In the genomic region with DNA sequence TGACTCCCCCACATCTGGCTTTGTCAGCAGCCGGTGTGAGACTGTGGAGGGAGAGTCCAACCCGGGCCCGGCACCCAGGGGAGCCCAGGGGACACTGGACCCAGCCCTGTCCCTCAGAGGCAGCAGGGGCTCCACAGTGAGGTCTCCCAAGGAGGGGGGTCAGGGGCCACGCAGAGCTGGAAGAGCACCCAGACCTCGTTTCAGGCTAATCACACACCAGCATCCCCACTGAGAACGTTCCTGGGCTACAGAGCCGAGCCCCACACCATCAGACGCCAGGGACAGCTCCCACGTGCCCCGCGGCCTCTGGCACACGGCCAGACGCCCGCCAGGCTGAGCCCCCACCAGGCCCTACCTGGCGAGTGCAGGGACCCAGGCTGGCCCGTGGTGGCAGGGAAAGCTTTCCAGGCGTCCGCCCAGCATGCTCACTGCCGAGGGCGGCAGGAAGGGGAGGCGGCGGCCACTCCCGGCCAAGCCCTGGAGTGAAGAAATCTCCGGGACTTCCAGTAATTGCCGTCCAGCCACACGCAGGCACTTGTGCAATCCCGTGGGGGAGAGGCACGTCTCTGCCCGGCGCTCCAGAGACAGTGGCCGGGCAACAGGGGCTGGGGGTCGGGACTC, we compare ENCODE assay signal across 1 cellular context.
TF ChIP-seq lines count a peak whose summit lies in the region.

No MANE protein-coding gene starts in this region.

TF ChIP-seq in HepG2, 621 proteins besides CTCF, POLR2A, EP300 and RAD21 (continues in another document):
- TF ChIP-seq ZNF333 (CRISPR knock-in tag; IDR thresholded peaks at IDR 0.05; ENCODE audit: borderline replicate concordance), result no peak
- TF ChIP-seq DR1 (CRISPR knock-in tag; IDR thresholded peaks at IDR 0.05), result 0 out of 2 replicates have a peak, but pooled peaks have one; percentile 8
- TF ChIP-seq IKZF5 (CRISPR knock-in tag; IDR thresholded peaks at IDR 0.05), result 0 out of 2 replicates have a peak, but pooled peaks have one; percentile 16
- peak; percentile 99 for TF ChIP-seq CEBPB (IDR thresholded peaks at IDR 0.05; ENCODE audit: borderline replicate concordance, low read depth, low read length)
- TF ChIP-seq, protein P1, sequence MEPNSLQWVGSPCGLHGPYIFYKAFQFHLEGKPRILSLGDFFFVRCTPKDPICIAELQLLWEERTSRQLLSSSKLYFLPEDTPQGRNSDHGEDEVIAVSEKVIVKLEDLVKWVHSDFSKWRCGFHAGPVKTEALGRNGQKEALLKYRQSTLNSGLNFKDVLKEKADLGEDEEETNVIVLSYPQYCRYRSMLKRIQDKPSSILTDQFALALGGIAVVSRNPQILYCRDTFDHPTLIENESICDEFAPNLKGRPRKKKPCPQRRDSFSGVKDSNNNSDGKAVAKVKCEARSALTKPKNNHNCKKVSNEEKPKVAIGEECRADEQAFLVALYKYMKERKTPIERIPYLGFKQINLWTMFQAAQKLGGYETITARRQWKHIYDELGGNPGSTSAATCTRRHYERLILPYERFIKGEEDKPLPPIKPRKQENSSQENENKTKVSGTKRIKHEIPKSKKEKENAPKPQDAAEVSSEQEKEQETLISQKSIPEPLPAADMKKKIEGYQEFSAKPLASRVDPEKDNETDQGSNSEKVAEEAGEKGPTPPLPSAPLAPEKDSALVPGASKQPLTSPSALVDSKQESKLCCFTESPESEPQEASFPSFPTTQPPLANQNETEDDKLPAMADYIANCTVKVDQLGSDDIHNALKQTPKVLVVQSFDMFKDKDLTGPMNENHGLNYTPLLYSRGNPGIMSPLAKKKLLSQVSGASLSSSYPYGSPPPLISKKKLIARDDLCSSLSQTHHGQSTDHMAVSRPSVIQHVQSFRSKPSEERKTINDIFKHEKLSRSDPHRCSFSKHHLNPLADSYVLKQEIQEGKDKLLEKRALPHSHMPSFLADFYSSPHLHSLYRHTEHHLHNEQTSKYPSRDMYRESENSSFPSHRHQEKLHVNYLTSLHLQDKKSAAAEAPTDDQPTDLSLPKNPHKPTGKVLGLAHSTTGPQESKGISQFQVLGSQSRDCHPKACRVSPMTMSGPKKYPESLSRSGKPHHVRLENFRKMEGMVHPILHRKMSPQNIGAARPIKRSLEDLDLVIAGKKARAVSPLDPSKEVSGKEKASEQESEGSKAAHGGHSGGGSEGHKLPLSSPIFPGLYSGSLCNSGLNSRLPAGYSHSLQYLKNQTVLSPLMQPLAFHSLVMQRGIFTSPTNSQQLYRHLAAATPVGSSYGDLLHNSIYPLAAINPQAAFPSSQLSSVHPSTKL (CRISPR knock-in tag; IDR thresholded peaks at IDR 0.05), result 0 out of 2 replicates have a peak, but pooled peaks have one; percentile 35
- peak; percentile 26; the same call in 1 of the 2 replicates for TF ChIP-seq RXRA (CRISPR knock-in tag; IDR thresholded peaks at IDR 0.05)
- TF ChIP-seq KDM3A (CRISPR knock-in tag; IDR thresholded peaks at IDR 0.05; ENCODE audit: low read depth), result 0 out of 2 replicates have a peak, but pooled peaks have one; percentile 28
- TF ChIP-seq NCOA2 (CRISPR knock-in tag; IDR thresholded peaks at IDR 0.05), result peak; percentile 3; the same call in 1 of the 2 replicates
- TF ChIP-seq, protein P2, sequence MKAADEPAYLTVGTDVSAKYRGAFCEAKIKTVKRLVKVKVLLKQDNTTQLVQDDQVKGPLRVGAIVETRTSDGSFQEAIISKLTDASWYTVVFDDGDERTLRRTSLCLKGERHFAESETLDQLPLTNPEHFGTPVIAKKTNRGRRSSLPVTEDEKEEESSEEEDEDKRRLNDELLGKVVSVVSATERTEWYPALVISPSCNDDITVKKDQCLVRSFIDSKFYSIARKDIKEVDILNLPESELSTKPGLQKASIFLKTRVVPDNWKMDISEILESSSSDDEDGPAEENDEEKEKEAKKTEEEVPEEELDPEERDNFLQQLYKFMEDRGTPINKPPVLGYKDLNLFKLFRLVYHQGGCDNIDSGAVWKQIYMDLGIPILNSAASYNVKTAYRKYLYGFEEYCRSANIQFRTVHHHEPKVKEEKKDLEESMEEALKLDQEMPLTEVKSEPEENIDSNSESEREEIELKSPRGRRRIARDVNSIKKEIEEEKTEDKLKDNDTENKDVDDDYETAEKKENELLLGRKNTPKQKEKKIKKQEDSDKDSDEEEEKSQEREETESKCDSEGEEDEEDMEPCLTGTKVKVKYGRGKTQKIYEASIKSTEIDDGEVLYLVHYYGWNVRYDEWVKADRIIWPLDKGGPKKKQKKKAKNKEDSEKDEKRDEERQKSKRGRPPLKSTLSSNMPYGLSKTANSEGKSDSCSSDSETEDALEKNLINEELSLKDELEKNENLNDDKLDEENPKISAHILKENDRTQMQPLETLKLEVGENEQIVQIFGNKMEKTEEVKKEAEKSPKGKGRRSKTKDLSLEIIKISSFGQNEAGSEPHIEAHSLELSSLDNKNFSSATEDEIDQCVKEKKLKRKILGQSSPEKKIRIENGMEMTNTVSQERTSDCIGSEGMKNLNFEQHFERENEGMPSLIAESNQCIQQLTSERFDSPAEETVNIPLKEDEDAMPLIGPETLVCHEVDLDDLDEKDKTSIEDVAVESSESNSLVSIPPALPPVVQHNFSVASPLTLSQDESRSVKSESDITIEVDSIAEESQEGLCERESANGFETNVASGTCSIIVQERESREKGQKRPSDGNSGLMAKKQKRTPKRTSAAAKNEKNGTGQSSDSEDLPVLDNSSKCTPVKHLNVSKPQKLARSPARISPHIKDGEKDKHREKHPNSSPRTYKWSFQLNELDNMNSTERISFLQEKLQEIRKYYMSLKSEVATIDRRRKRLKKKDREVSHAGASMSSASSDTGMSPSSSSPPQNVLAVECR (CRISPR knock-in tag; IDR thresholded peaks at IDR 0.05; ENCODE audit: borderline replicate concordance), result peak; percentile 54; the same call in 1 of the 2 replicates
- TF ChIP-seq HNRNPL (IDR thresholded peaks at IDR 0.05; ENCODE audit: low read depth, low read length), result 0 out of 2 replicates have a peak, but pooled peaks have one; percentile 54
- TF ChIP-seq RXRB (CRISPR knock-in tag; IDR thresholded peaks at IDR 0.05; ENCODE audit: borderline replicate concordance), result 0 out of 2 replicates have a peak, but pooled peaks have one; percentile 22
- TF ChIP-seq GABPB1 (CRISPR knock-in tag; IDR thresholded peaks at IDR 0.05), result peak; percentile 53; the same call in 1 of the 2 replicates
- TF ChIP-seq CAMTA2 (CRISPR knock-in tag; IDR thresholded peaks at IDR 0.05; ENCODE audit: borderline replicate concordance), result no peak
- peak; percentile 86 for TF ChIP-seq BCL6 (CRISPR knock-in tag; IDR thresholded peaks at IDR 0.05)
- TF ChIP-seq ZSCAN9 (CRISPR knock-in tag; IDR thresholded peaks at IDR 0.05; ENCODE audit: borderline replicate concordance), result peak; percentile 50; the same call in 1 of the 2 replicates
- no peak for TF ChIP-seq LCORL (IDR thresholded peaks at IDR 0.05)
- 0 out of 2 replicates have a peak, but pooled peaks have one; percentile 23 for TF ChIP-seq LCORL (CRISPR knock-in tag; IDR thresholded peaks at IDR 0.05)
- peak; percentile 48; the same call in 1 of the 2 replicates for TF ChIP-seq FOSL2 (CRISPR knock-in tag; IDR thresholded peaks at IDR 0.05)
- peak; percentile 77 for TF ChIP-seq PATZ1 (CRISPR knock-in tag; IDR thresholded peaks at IDR 0.05)
- TF ChIP-seq NFKBIZ (CRISPR knock-in tag; IDR thresholded peaks at IDR 0.05), result no peak; the same call in 1 of the 2 replicates
- TF ChIP-seq SALL2 (CRISPR knock-in tag; IDR thresholded peaks at IDR 0.05), result no peak
- TF ChIP-seq ZNF687 (CRISPR knock-in tag; IDR thresholded peaks at IDR 0.05), result peak; percentile 52
- 0 out of 2 replicates have a peak, but pooled peaks have one; percentile 42 for TF ChIP-seq HIC2 (CRISPR knock-in tag; IDR thresholded peaks at IDR 0.05; ENCODE audit: low read depth)
- TF ChIP-seq NCOA5 (CRISPR knock-in tag; IDR thresholded peaks at IDR 0.05), result no peak
- no peak for TF ChIP-seq ZNF552 (CRISPR knock-in tag; IDR thresholded peaks at IDR 0.05; ENCODE audit: borderline replicate concordance)
- peak; percentile 53; the same call in 1 of the 2 replicates for TF ChIP-seq GATAD2A (CRISPR knock-in tag; IDR thresholded peaks at IDR 0.05)
- TF ChIP-seq MED1 (CRISPR knock-in tag; IDR thresholded peaks at IDR 0.05), result no peak
- TF ChIP-seq SKI (IDR thresholded peaks at IDR 0.05; ENCODE audit: partially characterized antibody), result peak; percentile 37
- TF ChIP-seq ZGPAT (CRISPR knock-in tag; IDR thresholded peaks at IDR 0.05), result peak; percentile 41; the same call in 1 of the 2 replicates
- no peak for TF ChIP-seq PHF5A (CRISPR knock-in tag; IDR thresholded peaks at IDR 0.05; ENCODE audit: low read depth, unreplicated experiment)
